Comparison of ENCODE assay signal across 1 cellular context in genomic region chr20:57433658-57434389, GRCh38.
TF ChIP-seq lines count a peak whose summit lies in the region.

No MANE protein-coding gene starts in this region.

TF ChIP-seq in K562, 482 proteins besides CTCF, POLR2A, EP300 and RAD21:
- no peak for TF ChIP-seq THAP12 (CRISPR knock-in tag; IDR thresholded peaks at IDR 0.05)
- TF ChIP-seq CEBPG (CRISPR knock-in tag; IDR thresholded peaks at IDR 0.05), result no peak
- TF ChIP-seq CEBPG (tag; conservative IDR thresholded peaks at IDR 0.05 in 1 of 2, IDR thresholded peaks at IDR 0.05 in 1 of 2), result peak in 1 of 2 experiments; percentile 10; a peak in 1 of 4 replicates
- TF ChIP-seq MXD1 (CRISPR knock-in tag; IDR thresholded peaks at IDR 0.05; ENCODE audit: borderline replicate concordance, poor library complexity, severe bottlenecking), result no peak
- TF ChIP-seq LEF1 (IDR thresholded peaks at IDR 0.05), result no peak
- TF ChIP-seq SMARCB1 (IDR thresholded peaks at IDR 0.05; ENCODE audit: insufficient read length, low read depth), result no peak
- no peak for TF ChIP-seq NFE2L1 (tag; IDR thresholded peaks at IDR 0.05; ENCODE audit: borderline replicate concordance, low read depth)
- no peak for TF ChIP-seq HLTF (IDR thresholded peaks at IDR 0.05)
- no peak for TF ChIP-seq ZNF212 (CRISPR knock-in tag; IDR thresholded peaks at IDR 0.05)
- no peak for TF ChIP-seq NR3C1 (CRISPR knock-in tag; IDR thresholded peaks at IDR 0.05)
